1 cellular context compared by ENCODE assay signal in the genomic region with DNA sequence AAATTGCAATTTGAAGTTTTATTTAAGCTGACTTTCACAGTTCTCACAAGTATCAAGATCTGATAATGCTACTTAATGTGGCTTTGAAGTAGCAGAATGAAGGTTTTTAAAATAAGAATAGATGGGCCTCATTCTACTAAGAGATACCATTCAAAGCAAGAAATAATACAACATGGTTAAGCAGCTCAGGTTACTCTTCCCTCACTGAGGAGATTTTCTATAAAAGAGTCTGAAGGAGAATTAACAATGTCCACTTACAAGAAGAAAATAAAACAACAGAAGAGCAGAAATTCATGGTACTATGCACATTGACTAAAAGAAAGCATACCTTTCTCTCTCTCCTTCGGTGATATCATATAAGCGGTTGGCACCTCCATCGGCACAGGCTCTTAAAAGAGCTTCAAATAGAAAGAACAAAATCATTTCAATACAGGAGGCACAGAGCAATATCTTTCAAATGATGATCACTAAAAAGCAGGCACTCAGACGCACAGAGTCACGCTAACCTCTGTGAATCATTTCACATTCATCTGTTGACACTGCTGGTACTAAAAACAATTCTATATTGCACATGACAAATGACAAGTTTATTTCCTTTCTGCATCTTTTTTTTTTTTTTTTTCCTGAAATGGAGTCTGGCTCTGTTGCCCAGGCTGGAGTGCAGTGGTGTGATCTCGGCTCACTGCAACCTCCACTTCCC.
TF ChIP-seq lines count a peak whose summit lies in the region.

No MANE protein-coding gene starts in this region.

TF ChIP-seq in GM23338, 12 proteins besides CTCF, POLR2A, EP300 and RAD21 (continued from another document):
- TF ChIP-seq, protein P1, sequence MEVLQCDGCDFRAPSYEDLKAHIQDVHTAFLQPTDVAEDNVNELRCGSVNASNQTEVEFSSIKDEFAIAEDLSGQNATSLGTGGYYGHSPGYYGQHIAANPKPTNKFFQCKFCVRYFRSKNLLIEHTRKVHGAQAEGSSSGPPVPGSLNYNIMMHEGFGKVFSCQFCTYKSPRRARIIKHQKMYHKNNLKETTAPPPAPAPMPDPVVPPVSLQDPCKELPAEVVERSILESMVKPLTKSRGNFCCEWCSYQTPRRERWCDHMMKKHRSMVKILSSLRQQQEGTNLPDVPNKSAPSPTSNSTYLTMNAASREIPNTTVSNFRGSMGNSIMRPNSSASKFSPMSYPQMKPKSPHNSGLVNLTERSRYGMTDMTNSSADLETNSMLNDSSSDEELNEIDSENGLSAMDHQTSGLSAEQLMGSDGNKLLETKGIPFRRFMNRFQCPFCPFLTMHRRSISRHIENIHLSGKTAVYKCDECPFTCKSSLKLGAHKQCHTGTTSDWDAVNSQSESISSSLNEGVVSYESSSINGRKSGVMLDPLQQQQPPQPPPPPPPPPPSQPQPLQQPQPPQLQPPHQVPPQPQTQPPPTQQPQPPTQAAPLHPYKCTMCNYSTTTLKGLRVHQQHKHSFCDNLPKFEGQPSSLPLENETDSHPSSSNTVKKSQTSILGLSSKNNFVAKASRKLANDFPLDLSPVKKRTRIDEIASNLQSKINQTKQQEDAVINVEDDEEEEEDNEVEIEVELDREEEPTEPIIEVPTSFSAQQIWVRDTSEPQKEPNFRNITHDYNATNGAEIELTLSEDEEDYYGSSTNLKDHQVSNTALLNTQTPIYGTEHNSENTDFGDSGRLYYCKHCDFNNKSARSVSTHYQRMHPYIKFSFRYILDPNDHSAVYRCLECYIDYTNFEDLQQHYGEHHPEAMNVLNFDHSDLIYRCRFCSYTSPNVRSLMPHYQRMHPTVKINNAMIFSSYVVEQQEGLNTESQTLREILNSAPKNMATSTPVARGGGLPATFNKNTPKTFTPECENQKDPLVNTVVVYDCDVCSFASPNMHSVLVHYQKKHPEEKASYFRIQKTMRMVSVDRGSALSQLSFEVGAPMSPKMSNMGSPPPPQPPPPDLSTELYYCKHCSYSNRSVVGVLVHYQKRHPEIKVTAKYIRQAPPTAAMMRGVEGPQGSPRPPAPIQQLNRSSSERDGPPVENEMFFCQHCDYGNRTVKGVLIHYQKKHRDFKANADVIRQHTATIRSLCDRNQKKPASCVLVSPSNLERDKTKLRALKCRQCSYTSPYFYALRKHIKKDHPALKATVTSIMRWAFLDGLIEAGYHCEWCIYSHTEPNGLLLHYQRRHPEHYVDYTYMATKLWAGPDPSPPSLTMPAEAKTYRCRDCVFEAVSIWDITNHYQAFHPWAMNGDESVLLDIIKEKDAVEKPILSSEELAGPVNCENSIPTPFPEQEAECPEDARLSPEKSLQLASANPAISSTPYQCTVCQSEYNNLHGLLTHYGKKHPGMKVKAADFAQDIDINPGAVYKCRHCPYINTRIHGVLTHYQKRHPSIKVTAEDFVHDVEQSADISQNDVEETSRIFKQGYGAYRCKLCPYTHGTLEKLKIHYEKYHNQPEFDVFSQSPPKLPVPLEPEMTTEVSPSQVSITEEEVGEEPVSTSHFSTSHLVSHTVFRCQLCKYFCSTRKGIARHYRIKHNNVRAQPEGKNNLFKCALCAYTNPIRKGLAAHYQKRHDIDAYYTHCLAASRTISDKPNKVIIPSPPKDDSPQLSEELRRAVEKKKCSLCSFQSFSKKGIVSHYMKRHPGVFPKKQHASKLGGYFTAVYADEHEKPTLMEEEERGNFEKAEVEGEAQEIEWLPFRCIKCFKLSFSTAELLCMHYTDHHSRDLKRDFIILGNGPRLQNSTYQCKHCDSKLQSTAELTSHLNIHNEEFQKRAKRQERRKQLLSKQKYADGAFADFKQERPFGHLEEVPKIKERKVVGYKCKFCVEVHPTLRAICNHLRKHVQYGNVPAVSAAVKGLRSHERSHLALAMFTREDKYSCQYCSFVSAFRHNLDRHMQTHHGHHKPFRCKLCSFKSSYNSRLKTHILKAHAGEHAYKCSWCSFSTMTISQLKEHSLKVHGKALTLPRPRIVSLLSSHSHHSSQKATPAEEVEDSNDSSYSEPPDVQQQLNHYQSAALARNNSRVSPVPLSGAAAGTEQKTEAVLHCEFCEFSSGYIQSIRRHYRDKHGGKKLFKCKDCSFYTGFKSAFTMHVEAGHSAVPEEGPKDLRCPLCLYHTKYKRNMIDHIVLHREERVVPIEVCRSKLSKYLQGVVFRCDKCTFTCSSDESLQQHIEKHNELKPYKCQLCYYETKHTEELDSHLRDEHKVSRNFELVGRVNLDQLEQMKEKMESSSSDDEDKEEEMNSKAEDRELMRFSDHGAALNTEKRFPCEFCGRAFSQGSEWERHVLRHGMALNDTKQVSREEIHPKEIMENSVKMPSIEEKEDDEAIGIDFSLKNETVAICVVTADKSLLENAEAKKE (CRISPR knock-in tag; IDR thresholded peaks at IDR 0.05): no peak
- TF ChIP-seq, protein P2, sequence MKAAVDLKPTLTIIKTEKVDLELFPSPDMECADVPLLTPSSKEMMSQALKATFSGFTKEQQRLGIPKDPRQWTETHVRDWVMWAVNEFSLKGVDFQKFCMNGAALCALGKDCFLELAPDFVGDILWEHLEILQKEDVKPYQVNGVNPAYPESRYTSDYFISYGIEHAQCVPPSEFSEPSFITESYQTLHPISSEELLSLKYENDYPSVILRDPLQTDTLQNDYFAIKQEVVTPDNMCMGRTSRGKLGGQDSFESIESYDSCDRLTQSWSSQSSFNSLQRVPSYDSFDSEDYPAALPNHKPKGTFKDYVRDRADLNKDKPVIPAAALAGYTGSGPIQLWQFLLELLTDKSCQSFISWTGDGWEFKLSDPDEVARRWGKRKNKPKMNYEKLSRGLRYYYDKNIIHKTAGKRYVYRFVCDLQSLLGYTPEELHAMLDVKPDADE (IDR thresholded peaks at IDR 0.05): no peak
- TF ChIP-seq, protein P3, sequence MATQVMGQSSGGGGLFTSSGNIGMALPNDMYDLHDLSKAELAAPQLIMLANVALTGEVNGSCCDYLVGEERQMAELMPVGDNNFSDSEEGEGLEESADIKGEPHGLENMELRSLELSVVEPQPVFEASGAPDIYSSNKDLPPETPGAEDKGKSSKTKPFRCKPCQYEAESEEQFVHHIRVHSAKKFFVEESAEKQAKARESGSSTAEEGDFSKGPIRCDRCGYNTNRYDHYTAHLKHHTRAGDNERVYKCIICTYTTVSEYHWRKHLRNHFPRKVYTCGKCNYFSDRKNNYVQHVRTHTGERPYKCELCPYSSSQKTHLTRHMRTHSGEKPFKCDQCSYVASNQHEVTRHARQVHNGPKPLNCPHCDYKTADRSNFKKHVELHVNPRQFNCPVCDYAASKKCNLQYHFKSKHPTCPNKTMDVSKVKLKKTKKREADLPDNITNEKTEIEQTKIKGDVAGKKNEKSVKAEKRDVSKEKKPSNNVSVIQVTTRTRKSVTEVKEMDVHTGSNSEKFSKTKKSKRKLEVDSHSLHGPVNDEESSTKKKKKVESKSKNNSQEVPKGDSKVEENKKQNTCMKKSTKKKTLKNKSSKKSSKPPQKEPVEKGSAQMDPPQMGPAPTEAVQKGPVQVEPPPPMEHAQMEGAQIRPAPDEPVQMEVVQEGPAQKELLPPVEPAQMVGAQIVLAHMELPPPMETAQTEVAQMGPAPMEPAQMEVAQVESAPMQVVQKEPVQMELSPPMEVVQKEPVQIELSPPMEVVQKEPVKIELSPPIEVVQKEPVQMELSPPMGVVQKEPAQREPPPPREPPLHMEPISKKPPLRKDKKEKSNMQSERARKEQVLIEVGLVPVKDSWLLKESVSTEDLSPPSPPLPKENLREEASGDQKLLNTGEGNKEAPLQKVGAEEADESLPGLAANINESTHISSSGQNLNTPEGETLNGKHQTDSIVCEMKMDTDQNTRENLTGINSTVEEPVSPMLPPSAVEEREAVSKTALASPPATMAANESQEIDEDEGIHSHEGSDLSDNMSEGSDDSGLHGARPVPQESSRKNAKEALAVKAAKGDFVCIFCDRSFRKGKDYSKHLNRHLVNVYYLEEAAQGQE (IDR thresholded peaks at IDR 0.05; ENCODE audit: unreplicated experiment): no peak
